1 cellular context compared by ENCODE assay signal in the genomic region with DNA sequence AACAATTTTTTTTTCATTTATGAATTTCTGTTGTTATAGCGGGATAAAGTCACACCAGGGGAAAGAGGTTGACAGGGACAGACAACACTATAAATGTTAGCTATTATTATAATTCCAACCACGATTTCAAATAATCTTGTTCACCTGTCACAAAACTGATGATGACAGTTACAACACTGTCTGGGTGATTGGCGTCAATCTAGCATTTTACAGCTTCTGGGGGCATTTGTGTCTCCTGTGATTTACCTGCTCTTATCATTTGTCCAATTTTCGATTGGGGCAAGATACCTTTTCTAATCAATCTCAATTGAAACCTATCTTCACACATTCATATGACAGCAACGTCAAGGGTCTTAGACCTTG.
TF ChIP-seq lines count a peak whose summit lies in the region.

No MANE protein-coding gene starts in this region.

TF ChIP-seq in A549, 52 proteins besides CTCF, POLR2A, EP300 and RAD21 (continued from another document):
- TF ChIP-seq, protein P1, sequence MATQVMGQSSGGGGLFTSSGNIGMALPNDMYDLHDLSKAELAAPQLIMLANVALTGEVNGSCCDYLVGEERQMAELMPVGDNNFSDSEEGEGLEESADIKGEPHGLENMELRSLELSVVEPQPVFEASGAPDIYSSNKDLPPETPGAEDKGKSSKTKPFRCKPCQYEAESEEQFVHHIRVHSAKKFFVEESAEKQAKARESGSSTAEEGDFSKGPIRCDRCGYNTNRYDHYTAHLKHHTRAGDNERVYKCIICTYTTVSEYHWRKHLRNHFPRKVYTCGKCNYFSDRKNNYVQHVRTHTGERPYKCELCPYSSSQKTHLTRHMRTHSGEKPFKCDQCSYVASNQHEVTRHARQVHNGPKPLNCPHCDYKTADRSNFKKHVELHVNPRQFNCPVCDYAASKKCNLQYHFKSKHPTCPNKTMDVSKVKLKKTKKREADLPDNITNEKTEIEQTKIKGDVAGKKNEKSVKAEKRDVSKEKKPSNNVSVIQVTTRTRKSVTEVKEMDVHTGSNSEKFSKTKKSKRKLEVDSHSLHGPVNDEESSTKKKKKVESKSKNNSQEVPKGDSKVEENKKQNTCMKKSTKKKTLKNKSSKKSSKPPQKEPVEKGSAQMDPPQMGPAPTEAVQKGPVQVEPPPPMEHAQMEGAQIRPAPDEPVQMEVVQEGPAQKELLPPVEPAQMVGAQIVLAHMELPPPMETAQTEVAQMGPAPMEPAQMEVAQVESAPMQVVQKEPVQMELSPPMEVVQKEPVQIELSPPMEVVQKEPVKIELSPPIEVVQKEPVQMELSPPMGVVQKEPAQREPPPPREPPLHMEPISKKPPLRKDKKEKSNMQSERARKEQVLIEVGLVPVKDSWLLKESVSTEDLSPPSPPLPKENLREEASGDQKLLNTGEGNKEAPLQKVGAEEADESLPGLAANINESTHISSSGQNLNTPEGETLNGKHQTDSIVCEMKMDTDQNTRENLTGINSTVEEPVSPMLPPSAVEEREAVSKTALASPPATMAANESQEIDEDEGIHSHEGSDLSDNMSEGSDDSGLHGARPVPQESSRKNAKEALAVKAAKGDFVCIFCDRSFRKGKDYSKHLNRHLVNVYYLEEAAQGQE (IDR thresholded peaks at IDR 0.05), result no peak
- TF ChIP-seq, protein P2, sequence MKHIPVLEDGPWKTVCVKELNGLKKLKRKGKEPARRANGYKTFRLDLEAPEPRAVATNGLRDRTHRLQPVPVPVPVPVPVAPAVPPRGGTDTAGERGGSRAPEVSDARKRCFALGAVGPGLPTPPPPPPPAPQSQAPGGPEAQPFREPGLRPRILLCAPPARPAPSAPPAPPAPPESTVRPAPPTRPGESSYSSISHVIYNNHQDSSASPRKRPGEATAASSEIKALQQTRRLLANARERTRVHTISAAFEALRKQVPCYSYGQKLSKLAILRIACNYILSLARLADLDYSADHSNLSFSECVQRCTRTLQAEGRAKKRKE (CRISPR knock-in tag; IDR thresholded peaks at IDR 0.05; ENCODE audit: low read depth), result no peak
- no peak for TF ChIP-seq KDM5A (IDR thresholded peaks at IDR 0.05)
- no peak for TF ChIP-seq RCOR1 (IDR thresholded peaks at IDR 0.05; ENCODE audit: low read depth, low read length)
- no peak for TF ChIP-seq RARB (CRISPR knock-in tag; IDR thresholded peaks at IDR 0.05)
- TF ChIP-seq, protein P3, sequence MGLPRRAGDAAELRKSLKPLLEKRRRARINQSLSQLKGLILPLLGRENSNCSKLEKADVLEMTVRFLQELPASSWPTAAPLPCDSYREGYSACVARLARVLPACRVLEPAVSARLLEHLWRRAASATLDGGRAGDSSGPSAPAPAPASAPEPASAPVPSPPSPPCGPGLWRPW (IDR thresholded peaks at IDR 0.05), result no peak
